Comparison of ENCODE assay signal across 25 cellular contexts in genomic region chr13:22049384-22049783, GRCh38.
DNase-seq lines count a peak whose midpoint lies in the region; TF ChIP-seq lines count a peak whose summit lies in the region.
"Had no signal": no experiment of that assay in that cellular context is flagged by ENCODE, and none has a peak within 500 bp of the region (broad histone marks: within the 10 kb centered on the region; RNA-seq: fewer than 3 reads in every experiment).

No MANE protein-coding gene starts in this region.

- DNase-seq in NCI-H69 (lab: John Stamatoyannopoulos, UW) (peak; percentile 65), medulla oblongata (ENCODE audit: extremely low spot score) (peak; percentile 17), GM19238 (ENCODE audit: insufficient read length, low spot score) (no peak), esophagus squamous epithelium (lab: John Stamatoyannopoulos, UW) (no peak), iPS-NIHi11 (ENCODE audit: low spot score) (no peak), NCI-H2107 treated with DMSO at 0.1 percent for 48 hours (lab: John Stamatoyannopoulos, UW; ENCODE audit: unreplicated experiment) (no peak)
- DNase-seq: activated B cell treated with CpG ODN at 0.5 μM for 24 hours; activated CD4-positive, alpha-beta T cell treated with anti-CD3 and anti-CD28 coated beads, Interleukin-2, amount 50 U/mL, for 48 hours; activated naive CD4-positive, alpha-beta T cell treated with anti-CD3 and anti-CD28 coated beads for 36 hours; adrenal gland; brain microvascular endothelial cell; CD4-positive, alpha-beta memory T cell; foreskin fibroblast; heart left ventricle; NCI-H1417 treated with DMSO at 0.1 percent for 48 hours; NCI-H2081 treated with DMSO at 0.1 percent for 48 hours; NCI-H524; Peyer's patch; sigmoid colon; stimulated activated CD4-positive, alpha-beta T cell treated with anti-CD3 and anti-CD28 coated beads, Interleukin-4, amount 100 ng/mL, for 4 hours; stimulated activated naive CD4-positive, alpha-beta T cell treated with Interleukin-2 at 50 U/mL for 16 hours; SW 1271; T-helper 9 cell had no signal

- H3K36me3 ChIP-seq in BLaER1 (no peaks in the 10 kb centered on the region), esophagus squamous epithelium (no peaks in the 10 kb centered on the region)
- H3K36me3 ChIP-seq: adrenal gland, brain microvascular endothelial cell, heart left ventricle, Peyer's patch, sigmoid colon had no signal

- no peak for TF ChIP-seq CTCF in esophagus squamous epithelium (IDR thresholded peaks at IDR 0.05)

- H3K27me3 ChIP-seq in BLaER1 (no peaks in the 10 kb centered on the region), esophagus squamous epithelium (no peaks in the 10 kb centered on the region)
- H3K27me3 ChIP-seq: adrenal gland, brain microvascular endothelial cell, heart left ventricle, Peyer's patch, sigmoid colon had no signal

- TF ChIP-seq POLR2A in esophagus squamous epithelium (IDR thresholded peaks at IDR 0.05) = no peak

- no peak overlapping the region for H3K9ac ChIP-seq in BLaER1

- 47 to 83% methylated on average over 2 of the region's 2 CpGs for WGBS in esophagus squamous epithelium, 2 donors

- no peak overlapping the region for H3K4me3 ChIP-seq in BLaER1
- no peak overlapping the region for H3K4me3 ChIP-seq in esophagus squamous epithelium
- H3K4me3 ChIP-seq: adrenal gland, heart left ventricle, Peyer's patch, sigmoid colon had no signal

- H3K4me1 ChIP-seq in BLaER1 (peaks cover 15% of the 10 kb centered on the region), esophagus squamous epithelium (peaks cover 0 to 9% (median 0%) of the 10 kb centered on the region in 3 donors)
- H3K4me1 ChIP-seq: heart left ventricle, Peyer's patch, sigmoid colon had no signal

- intact Hi-C loops in esophagus squamous epithelium (cut with DNase I) = no loop called here

- H3K4me2 ChIP-seq in BLaER1 = peak overlapping the region; percentile 51

- TF ChIP-seq EP300 in Ishikawa (IDR thresholded peaks at IDR 0.05; ENCODE audit: borderline replicate concordance) = no peak; the same call in 1 of the 2 replicates

- no peaks in the 10 kb centered on the region for H4K20me1 ChIP-seq in BLaER1

- H3K27ac ChIP-seq in BLaER1 = no peak overlapping the region
- H3K27ac ChIP-seq in esophagus squamous epithelium = no peak overlapping the region
- H3K27ac ChIP-seq: adrenal gland, brain microvascular endothelial cell, heart left ventricle, Peyer's patch, sigmoid colon had no signal

- H3K9me3 ChIP-seq in BLaER1 (peaks cover 17% of the 10 kb centered on the region; the same call in 1 of the 2 replicates), esophagus squamous epithelium (no peaks in the 10 kb centered on the region)
- H3K9me3 ChIP-seq: adrenal gland, heart left ventricle, Peyer's patch, sigmoid colon had no signal

- TF ChIP-seq RAD21 in Ishikawa (IDR thresholded peaks at IDR 0.05; ENCODE audit: low read depth) = no peak

TF ChIP-seq in Ishikawa, 13 proteins besides CTCF, POLR2A, EP300 and RAD21:
- TF ChIP-seq FOXM1 (IDR thresholded peaks at IDR 0.05; ENCODE audit: borderline replicate concordance, low read depth) (no peak), TAF1 (IDR thresholded peaks at IDR 0.05; ENCODE audit: low read depth) (no peak), TCF12 (IDR thresholded peaks at IDR 0.05; ENCODE audit: low read depth) (0 out of 2 replicates have a peak, but pooled peaks have one; percentile 47), NFIC (IDR thresholded peaks at IDR 0.05) (peak; percentile 66), USF1 (IDR thresholded peaks at IDR 0.05) (no peak)

Comparison
In these comparisons a context has a peak if more than half of its experiments do, and no peak if none do; other contexts are left out.
1. DNase-seq: peak in NCI-H69 (single experiment) and medulla oblongata (single experiment); none in GM19238 (single experiment), esophagus squamous epithelium (single experiment), iPS-NIHi11 (single experiment) and NCI-H2107 treated with DMSO at 0.1 percent for 48 hours (single experiment).